10 cellular contexts compared by ENCODE assay signal in genomic region chr10:101897633-101898032, GRCh38. TPM values are rescaled to one million over a fixed set of nuclear protein-coding genes. Genes with fewer than 3 reads are reported as not detected.
DNase-seq lines count a peak whose midpoint lies in the region; ATAC-seq and TF ChIP-seq lines count a peak whose summit lies in the region.
"Had no signal": no experiment of that assay in that cellular context is flagged by ENCODE, and none has a peak within 500 bp of the region (broad histone marks: within the 10 kb centered on the region; RNA-seq: fewer than 3 reads in every experiment).

No MANE protein-coding gene starts in this region.

- no peak overlapping the region for H2AFZ ChIP-seq in Karpas-422 (ENCODE audit: low read length)

- H3K36me3 ChIP-seq in BE2C: no peaks in the 10 kb centered on the region
- H3K36me3 ChIP-seq in adipocyte (ENCODE audit: control insufficient read depth, insufficient read depth, low read length, severe bottlenecking): no peaks in the 10 kb centered on the region
- no peaks in the 10 kb centered on the region for H3K36me3 ChIP-seq in Karpas-422 (ENCODE audit: insufficient read depth, low read length)

- H4K20me1 ChIP-seq in Karpas-422 (ENCODE audit: insufficient read depth, low read depth, low read length): no peaks in the 10 kb centered on the region

- no peaks in the 10 kb centered on the region for H3K9me2 ChIP-seq in Karpas-422 (replicated peaks; ENCODE audit: insufficient read depth, low read length)

- whole genome bisulfite sequencing in right cardiac atrium: 43% methylated on average over 4 of the region's 4 CpGs

- H3K9me3 ChIP-seq in BE2C: no peaks in the 10 kb centered on the region
- H3K9me3 ChIP-seq in adipocyte (ENCODE audit: control insufficient read depth, low read length): no peaks in the 10 kb centered on the region
- no peaks in the 10 kb centered on the region for H3K9me3 ChIP-seq in right cardiac atrium (ENCODE audit: control insufficient read depth, low read length)
- H3K9me3 ChIP-seq in Karpas-422 (ENCODE audit: low read length): no peaks in the 10 kb centered on the region

- H3K9ac ChIP-seq in adipocyte (ENCODE audit: low read length) (no peak overlapping the region), Karpas-422 (ENCODE audit: low read length) (no peak overlapping the region)

- H3K4me3 ChIP-seq in BE2C (ENCODE audit: low read depth, low read length): no peak overlapping the region
- H3K4me3 ChIP-seq in adipocyte (ENCODE audit: low read length): no peak overlapping the region
- H3K4me3 ChIP-seq in right cardiac atrium (ENCODE audit: low read length): no peak overlapping the region
- H3K4me3 ChIP-seq in Karpas-422 (ENCODE audit: low read length): no peak overlapping the region
- H3K4me3 ChIP-seq: lung had no signal

- H3K4me1 ChIP-seq in BE2C (no peaks in the 10 kb centered on the region), adipocyte (ENCODE audit: control insufficient read depth, insufficient read depth, low read length) (peaks cover 3% of the 10 kb centered on the region), right cardiac atrium (ENCODE audit: control insufficient read depth, insufficient read depth, low read length) (peaks cover 5% of the 10 kb centered on the region), Karpas-422 (ENCODE audit: low read length) (peaks cover 18% of the 10 kb centered on the region)

- H3K27me3 ChIP-seq in BE2C: no peaks in the 10 kb centered on the region
- no peaks in the 10 kb centered on the region for H3K27me3 ChIP-seq in adipocyte (replicated peaks; ENCODE audit: control insufficient read depth, insufficient read depth, low read length)
- H3K27me3 ChIP-seq in right cardiac atrium (ENCODE audit: control insufficient read depth, insufficient read depth): no peaks in the 10 kb centered on the region
- no peaks in the 10 kb centered on the region for H3K27me3 ChIP-seq in Karpas-422 (ENCODE audit: low read length)

- H3K79me2 ChIP-seq in Karpas-422 (ENCODE audit: low read length): no peaks in the 10 kb centered on the region

- peak; percentile 13 for DNase-seq in BE2C
- peak; percentile 41 for DNase-seq in LHCN-M2 (ENCODE audit: low read depth)
- peak; percentile 30 for DNase-seq in adipocyte (ENCODE audit: low read depth)
- DNase-seq in right cardiac atrium: no peak
- DNase-seq in Karpas-422: no peak
- no peak for DNase-seq in GM19240 (ENCODE audit: insufficient read length, low spot score)
- DNase-seq: activated naive CD8-positive, alpha-beta T cell treated with anti-CD3 and anti-CD28 coated beads, Interleukin-2, amount 50 U/mL, for 24 hours had no signal

- no peak for TF ChIP-seq CTCF in BE2C (IDR thresholded peaks at IDR 0.05; ENCODE audit: low read depth, low read length)

- intact Hi-C loops in right cardiac atrium (cut with DNase I): no loop called here

- ATAC-seq in right cardiac atrium (peak; percentile 31 to 36), HG02588 (IDR thresholded peaks at IDR 0.05; ENCODE audit: unreplicated experiment) (no peak), HG03196 (IDR thresholded peaks at IDR 0.05; ENCODE audit: unreplicated experiment) (no peak)
- ATAC-seq: activated naive CD8-positive, alpha-beta T cell treated with anti-CD3 and anti-CD28 coated beads, Interleukin-2, amount 50 U/mL, for 24 hours had no signal

- H3K27ac ChIP-seq in right cardiac atrium (ENCODE audit: low read length) (no peak overlapping the region), Karpas-422 (ENCODE audit: low read length) (no peak overlapping the region)

- H3K4me2 ChIP-seq in Karpas-422 (ENCODE audit: low read depth, low read length, poor library complexity, severe bottlenecking): no peak overlapping the region

RNA-seq across cellular contexts. Expression of gene KCNIP2, which starts 54.0 kb away (rescaled TPM):
- 5.0 TPM for polyA plus RNA-seq in BE2C (2012; ENCODE audit: insufficient read depth, insufficient read length, low read depth)
- 0.17 and 0.26 TPM in 2 replicates for total RNA-seq in LHCN-M2 (2014; rRNA removed)
- polyA plus RNA-seq in LHCN-M2 (2012): 0.38 TPM
- total RNA-seq in right cardiac atrium: 100 to 1,000 TPM; 368 to 977 (median 629) TPM
- 729 TPM for polyA plus RNA-seq in right cardiac atrium
- 0.61 and 2.4 TPM in 2 replicates for total RNA-seq in Karpas-422 (2014; rRNA removed; shearing (Covaris generic); ENCODE audit: low replicate concordance)

Comparison
In these comparisons a context has a peak if more than half of its experiments do, and no peak if none do; other contexts are left out.
1. DNase-seq: peak in BE2C (single experiment), LHCN-M2 (single experiment) and adipocyte (single experiment); none in right cardiac atrium (0 of 3), Karpas-422 (single experiment) and GM19240 (single experiment).
2. ATAC-seq: peak in right cardiac atrium (2 of 2); none in HG02588 (single experiment) and HG03196 (single experiment).
3. RNA of gene KCNIP2, which starts 54.0 kb away (total RNA-seq): 368 to 977 TPM in right cardiac atrium; 0.61 to 2.4 TPM in Karpas-422 and 0.17 to 0.26 TPM in LHCN-M2; every median in the first group is over 100 times any median in the second.